ENCODE assay signal across 1 cellular context in the genomic region with DNA sequence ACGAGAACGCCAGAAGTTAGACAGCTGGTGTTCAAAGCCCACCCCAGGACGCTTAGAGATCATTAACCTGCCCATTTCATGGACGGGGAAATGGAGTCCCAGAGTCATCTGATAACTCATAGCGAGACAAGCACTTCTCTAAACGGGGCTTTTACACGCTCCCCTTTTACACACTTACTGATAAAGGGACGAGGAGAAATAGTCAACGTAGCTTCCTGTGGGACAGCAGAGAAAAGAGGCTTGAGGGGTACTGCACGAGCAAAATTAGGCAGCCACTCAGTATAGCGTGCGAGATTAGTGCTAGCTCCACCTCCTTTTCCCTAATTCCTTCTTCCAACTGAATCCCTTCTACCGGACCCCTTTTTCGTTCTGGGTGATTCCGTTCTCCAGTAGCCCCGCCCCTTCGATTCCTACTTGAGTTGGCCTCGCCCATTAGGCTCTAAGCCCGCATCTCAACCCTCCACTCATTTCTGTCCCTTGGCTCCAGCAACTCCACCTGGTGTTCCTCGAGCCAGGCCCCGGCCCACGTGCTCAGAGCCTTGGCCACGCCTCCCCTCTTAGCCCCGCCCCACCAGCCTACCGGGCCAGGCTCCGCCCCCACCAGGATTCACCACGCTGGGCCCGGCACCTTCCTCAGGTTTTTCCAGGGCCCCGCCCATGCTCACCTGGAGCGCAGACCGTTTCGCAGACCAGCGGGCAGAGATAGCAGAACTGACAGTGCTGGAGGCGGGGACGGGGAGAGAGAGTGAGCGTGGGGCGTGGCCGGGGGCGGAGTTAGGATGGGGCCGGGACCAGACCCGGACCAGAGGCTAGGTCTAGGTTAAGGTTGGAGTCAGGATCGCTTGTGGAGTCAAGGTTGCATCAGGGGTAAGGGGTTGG.
TF ChIP-seq lines count a peak whose summit lies in the region.

No MANE protein-coding gene starts in this region.

TF ChIP-seq in WTC11, 78 proteins besides CTCF, POLR2A, EP300 and RAD21 (continued from another document and continues in another):
- TF ChIP-seq E2F4 (CRISPR knock-in tag; IDR thresholded peaks at IDR 0.05; ENCODE audit: borderline replicate concordance, low read depth) (no peak), E2F1 (CRISPR knock-in tag; IDR thresholded peaks at IDR 0.05) (no peak), FOXK1 (CRISPR knock-in tag; IDR thresholded peaks at IDR 0.05) (peak; percentile 69; the same call in 1 of the 2 replicates), ZNF317 (CRISPR knock-in tag; IDR thresholded peaks at IDR 0.05; ENCODE audit: borderline replicate concordance, low read depth) (no peak), KAT7 (CRISPR knock-in tag; IDR thresholded peaks at IDR 0.05; ENCODE audit: borderline replicate concordance) (no peak), HMGA2 (CRISPR knock-in tag; IDR thresholded peaks at IDR 0.05) (no peak), GRHL2 (CRISPR knock-in tag; IDR thresholded peaks at IDR 0.05; ENCODE audit: insufficient replicate concordance, severe bottlenecking) (no peak), ZMAT4 (CRISPR knock-in tag; IDR thresholded peaks at IDR 0.05) (no peak), CREB1 (CRISPR knock-in tag; IDR thresholded peaks at IDR 0.05) (peak; percentile 59; the same call in 1 of the 2 replicates), ARID4B (CRISPR knock-in tag; IDR thresholded peaks at IDR 0.05; ENCODE audit: borderline replicate concordance) (no peak), EMX1 (CRISPR knock-in tag; IDR thresholded peaks at IDR 0.05) (0 out of 2 replicates have a peak, but pooled peaks have one; percentile 39), MAX (CRISPR knock-in tag; IDR thresholded peaks at IDR 0.05) (peak; percentile 97), ZBTB43 (CRISPR knock-in tag; IDR thresholded peaks at IDR 0.05) (no peak), PRRX2 (CRISPR knock-in tag; IDR thresholded peaks at IDR 0.05) (0 out of 2 replicates have a peak, but pooled peaks have one; percentile 44), AFF4 (CRISPR knock-in tag; IDR thresholded peaks at IDR 0.05; ENCODE audit: borderline replicate concordance) (no peak), FOXJ3 (CRISPR knock-in tag; IDR thresholded peaks at IDR 0.05; ENCODE audit: borderline replicate concordance) (no peak)
- TF ChIP-seq, protein P1, sequence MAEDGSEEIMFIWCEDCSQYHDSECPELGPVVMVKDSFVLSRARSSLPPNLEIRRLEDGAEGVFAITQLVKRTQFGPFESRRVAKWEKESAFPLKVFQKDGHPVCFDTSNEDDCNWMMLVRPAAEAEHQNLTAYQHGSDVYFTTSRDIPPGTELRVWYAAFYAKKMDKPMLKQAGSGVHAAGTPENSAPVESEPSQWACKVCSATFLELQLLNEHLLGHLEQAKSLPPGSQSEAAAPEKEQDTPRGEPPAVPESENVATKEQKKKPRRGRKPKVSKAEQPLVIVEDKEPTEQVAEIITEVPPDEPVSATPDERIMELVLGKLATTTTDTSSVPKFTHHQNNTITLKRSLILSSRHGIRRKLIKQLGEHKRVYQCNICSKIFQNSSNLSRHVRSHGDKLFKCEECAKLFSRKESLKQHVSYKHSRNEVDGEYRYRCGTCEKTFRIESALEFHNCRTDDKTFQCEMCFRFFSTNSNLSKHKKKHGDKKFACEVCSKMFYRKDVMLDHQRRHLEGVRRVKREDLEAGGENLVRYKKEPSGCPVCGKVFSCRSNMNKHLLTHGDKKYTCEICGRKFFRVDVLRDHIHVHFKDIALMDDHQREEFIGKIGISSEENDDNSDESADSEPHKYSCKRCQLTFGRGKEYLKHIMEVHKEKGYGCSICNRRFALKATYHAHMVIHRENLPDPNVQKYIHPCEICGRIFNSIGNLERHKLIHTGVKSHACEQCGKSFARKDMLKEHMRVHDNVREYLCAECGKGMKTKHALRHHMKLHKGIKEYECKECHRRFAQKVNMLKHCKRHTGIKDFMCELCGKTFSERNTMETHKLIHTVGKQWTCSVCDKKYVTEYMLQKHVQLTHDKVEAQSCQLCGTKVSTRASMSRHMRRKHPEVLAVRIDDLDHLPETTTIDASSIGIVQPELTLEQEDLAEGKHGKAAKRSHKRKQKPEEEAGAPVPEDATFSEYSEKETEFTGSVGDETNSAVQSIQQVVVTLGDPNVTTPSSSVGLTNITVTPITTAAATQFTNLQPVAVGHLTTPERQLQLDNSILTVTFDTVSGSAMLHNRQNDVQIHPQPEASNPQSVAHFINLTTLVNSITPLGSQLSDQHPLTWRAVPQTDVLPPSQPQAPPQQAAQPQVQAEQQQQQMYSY (CRISPR knock-in tag; IDR thresholded peaks at IDR 0.05): no peak
- TF ChIP-seq, protein P2, sequence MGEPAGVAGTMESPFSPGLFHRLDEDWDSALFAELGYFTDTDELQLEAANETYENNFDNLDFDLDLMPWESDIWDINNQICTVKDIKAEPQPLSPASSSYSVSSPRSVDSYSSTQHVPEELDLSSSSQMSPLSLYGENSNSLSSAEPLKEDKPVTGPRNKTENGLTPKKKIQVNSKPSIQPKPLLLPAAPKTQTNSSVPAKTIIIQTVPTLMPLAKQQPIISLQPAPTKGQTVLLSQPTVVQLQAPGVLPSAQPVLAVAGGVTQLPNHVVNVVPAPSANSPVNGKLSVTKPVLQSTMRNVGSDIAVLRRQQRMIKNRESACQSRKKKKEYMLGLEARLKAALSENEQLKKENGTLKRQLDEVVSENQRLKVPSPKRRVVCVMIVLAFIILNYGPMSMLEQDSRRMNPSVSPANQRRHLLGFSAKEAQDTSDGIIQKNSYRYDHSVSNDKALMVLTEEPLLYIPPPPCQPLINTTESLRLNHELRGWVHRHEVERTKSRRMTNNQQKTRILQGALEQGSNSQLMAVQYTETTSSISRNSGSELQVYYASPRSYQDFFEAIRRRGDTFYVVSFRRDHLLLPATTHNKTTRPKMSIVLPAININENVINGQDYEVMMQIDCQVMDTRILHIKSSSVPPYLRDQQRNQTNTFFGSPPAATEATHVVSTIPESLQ (CRISPR knock-in tag; IDR thresholded peaks at IDR 0.05): no peak
- TF ChIP-seq, protein P3, sequence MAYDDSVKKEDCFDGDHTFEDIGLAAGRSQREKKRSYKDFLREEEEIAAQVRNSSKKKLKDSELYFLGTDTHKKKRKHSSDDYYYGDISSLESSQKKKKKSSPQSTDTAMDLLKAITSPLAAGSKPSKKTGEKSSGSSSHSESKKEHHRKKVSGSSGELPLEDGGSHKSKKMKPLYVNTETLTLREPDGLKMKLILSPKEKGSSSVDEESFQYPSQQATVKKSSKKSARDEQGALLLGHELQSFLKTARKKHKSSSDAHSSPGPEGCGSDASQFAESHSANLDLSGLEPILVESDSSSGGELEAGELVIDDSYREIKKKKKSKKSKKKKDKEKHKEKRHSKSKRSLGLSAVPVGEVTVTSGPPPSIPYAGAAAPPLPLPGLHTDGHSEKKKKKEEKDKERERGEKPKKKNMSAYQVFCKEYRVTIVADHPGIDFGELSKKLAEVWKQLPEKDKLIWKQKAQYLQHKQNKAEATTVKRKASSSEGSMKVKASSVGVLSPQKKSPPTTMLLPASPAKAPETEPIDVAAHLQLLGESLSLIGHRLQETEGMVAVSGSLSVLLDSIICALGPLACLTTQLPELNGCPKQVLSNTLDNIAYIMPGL (CRISPR knock-in tag; IDR thresholded peaks at IDR 0.05): no peak
- TF ChIP-seq, protein P4, sequence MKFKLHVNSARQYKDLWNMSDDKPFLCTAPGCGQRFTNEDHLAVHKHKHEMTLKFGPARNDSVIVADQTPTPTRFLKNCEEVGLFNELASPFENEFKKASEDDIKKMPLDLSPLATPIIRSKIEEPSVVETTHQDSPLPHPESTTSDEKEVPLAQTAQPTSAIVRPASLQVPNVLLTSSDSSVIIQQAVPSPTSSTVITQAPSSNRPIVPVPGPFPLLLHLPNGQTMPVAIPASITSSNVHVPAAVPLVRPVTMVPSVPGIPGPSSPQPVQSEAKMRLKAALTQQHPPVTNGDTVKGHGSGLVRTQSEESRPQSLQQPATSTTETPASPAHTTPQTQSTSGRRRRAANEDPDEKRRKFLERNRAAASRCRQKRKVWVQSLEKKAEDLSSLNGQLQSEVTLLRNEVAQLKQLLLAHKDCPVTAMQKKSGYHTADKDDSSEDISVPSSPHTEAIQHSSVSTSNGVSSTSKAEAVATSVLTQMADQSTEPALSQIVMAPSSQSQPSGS (CRISPR knock-in tag; IDR thresholded peaks at IDR 0.05; ENCODE audit: borderline replicate concordance, low read depth): no peak
- TF ChIP-seq, protein P5, sequence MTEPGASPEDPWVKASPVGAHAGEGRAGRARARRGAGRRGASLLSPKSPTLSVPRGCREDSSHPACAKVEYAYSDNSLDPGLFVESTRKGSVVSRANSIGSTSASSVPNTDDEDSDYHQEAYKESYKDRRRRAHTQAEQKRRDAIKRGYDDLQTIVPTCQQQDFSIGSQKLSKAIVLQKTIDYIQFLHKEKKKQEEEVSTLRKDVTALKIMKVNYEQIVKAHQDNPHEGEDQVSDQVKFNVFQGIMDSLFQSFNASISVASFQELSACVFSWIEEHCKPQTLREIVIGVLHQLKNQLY (CRISPR knock-in tag; IDR thresholded peaks at IDR 0.05): no peak
